In the genomic region with DNA sequence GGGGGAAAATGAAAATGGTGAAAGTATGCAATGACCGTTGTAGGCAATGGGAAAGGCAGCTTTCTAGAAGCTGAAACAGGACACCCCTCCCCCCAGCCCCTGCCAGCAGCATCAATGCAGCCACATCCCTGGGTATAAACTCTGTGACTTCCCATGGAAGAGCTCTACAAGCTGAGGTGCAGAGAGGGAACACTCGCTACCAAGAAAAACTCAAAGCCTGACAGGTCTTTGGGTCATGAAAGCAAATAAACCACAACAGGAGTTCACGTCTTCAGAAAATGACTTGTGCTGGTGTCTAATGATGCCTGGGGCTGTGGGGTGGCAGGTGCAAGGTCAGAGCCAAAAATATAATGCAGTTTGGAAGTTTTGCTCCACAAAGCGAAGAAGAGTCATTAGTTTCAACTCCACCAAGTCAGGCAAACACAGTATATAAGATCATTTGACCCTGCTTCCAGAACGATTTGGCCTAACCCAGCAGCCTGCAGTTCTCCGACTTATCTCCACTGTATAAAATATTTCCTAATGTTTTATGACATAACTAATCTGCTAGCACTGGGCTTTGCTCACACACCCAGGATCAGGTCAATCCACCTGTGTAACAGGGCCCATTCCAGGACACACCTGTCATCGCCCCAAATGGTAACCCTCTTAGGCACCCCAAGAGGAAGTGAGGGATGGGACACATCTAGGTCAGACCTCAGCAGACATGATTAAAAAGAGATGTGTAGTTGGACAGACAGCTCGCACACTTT, we compare ENCODE assay signal across 1 cellular context.
TF ChIP-seq lines count a peak whose summit lies in the region.

No MANE protein-coding gene starts in this region.

TF ChIP-seq in WTC11, 78 proteins besides CTCF, POLR2A, EP300 and RAD21 (continued from another document):
- TF ChIP-seq, protein P1, sequence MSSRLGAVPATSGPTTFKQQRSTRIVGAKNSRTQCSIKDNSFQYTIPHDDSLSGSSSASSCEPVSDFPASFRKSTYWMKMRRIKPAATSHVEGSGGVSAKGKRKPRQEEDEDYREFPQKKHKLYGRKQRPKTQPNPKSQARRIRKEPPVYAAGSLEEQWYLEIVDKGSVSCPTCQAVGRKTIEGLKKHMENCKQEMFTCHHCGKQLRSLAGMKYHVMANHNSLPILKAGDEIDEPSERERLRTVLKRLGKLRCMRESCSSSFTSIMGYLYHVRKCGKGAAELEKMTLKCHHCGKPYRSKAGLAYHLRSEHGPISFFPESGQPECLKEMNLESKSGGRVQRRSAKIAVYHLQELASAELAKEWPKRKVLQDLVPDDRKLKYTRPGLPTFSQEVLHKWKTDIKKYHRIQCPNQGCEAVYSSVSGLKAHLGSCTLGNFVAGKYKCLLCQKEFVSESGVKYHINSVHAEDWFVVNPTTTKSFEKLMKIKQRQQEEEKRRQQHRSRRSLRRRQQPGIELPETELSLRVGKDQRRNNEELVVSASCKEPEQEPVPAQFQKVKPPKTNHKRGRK (CRISPR knock-in tag; IDR thresholded peaks at IDR 0.05; ENCODE audit: borderline replicate concordance): no peak
